Comparison of ENCODE assay signal across 9 cellular contexts in genomic region chr7:37495574-37496184, GRCh38. TPM values are rescaled to one million over a fixed set of nuclear protein-coding genes. Genes with fewer than 3 reads are reported as not detected.
DNase-seq lines count a peak whose midpoint lies in the region; ATAC-seq and TF ChIP-seq lines count a peak whose summit lies in the region.
"Had no signal": no experiment of that assay in that cellular context is flagged by ENCODE, and none has a peak within 500 bp of the region (broad histone marks: within the 10 kb centered on the region; RNA-seq: fewer than 3 reads in every experiment).

No MANE protein-coding gene starts in this region.

- no peak overlapping the region for H3K27ac Mint-ChIP-seq in endodermal cell

- no peaks in the 10 kb centered on the region for H3K36me3 ChIP-seq in right atrium auricular region
- H3K36me3 ChIP-seq in endodermal cell (ENCODE audit: control insufficient read depth, insufficient read depth, low read length), result no peaks in the 10 kb centered on the region
- H3K36me3 ChIP-seq in osteoblast (ENCODE audit: insufficient read depth, low read length), result no peaks in the 10 kb centered on the region

- H3K4me3 Mint-ChIP-seq in endodermal cell, result no peak overlapping the region
- H3K4me3 Mint-ChIP-seq: activated naive CD4-positive, alpha-beta T cell treated with anti-CD3 and anti-CD28 coated beads, Interleukin-2, amount 50 U/mL, for 24 hours had no signal

- no peaks in the 10 kb centered on the region for H4K20me1 ChIP-seq in osteoblast (ENCODE audit: insufficient read depth, low read length)

- H3K9me3 ChIP-seq in right atrium auricular region, result no peaks in the 10 kb centered on the region
- H3K9me3 ChIP-seq in endodermal cell (ENCODE audit: control insufficient read depth, low read length), result peaks cover 9% of the 10 kb centered on the region
- H3K9me3 ChIP-seq in osteoblast (ENCODE audit: low read depth, low read length), result no peaks in the 10 kb centered on the region

- H3K9ac ChIP-seq in endodermal cell (ENCODE audit: extremely low read depth, low read length, poor library complexity, severe bottlenecking), result no peak overlapping the region

- no peak overlapping the region for H2AFZ ChIP-seq in osteoblast (ENCODE audit: low read length)

- H3K27ac ChIP-seq in right atrium auricular region (no peak overlapping the region), endodermal cell (ENCODE audit: low read depth, low read length) (no peak overlapping the region), osteoblast (ENCODE audit: low read depth, low read length) (no peak overlapping the region)

- no peaks in the 10 kb centered on the region for H3K36me3 Mint-ChIP-seq in endodermal cell (ENCODE audit: low read depth)
- H3K36me3 Mint-ChIP-seq: activated naive CD4-positive, alpha-beta T cell treated with anti-CD3 and anti-CD28 coated beads, Interleukin-2, amount 50 U/mL, for 24 hours had no signal

- WGBS in endodermal cell (ENCODE audit: insufficient coverage in 1 of 2, insufficient read length in 1 of 2), 2 experiments, result 29 to 59% methylated on average over 1 to 4 of the region's 4 CpGs

- ATAC-seq in left ventricle myocardium superior (no peak), GM19324 (IDR thresholded peaks at IDR 0.05; ENCODE audit: low FRiP score, unreplicated experiment) (no peak), GM18511 (IDR thresholded peaks at IDR 0.05; ENCODE audit: unreplicated experiment) (no peak)

- no peaks in the 10 kb centered on the region for H3K79me2 ChIP-seq in osteoblast (ENCODE audit: insufficient read depth, low read length)

- no peak overlapping the region for H3K4me3 ChIP-seq in right atrium auricular region
- no peak overlapping the region for H3K4me3 ChIP-seq in endodermal cell (ENCODE audit: low read length)
- no peak overlapping the region for H3K4me3 ChIP-seq in osteoblast (ENCODE audit: insufficient read depth, low read length)

- DNase-seq in right atrium auricular region (ENCODE audit: low spot score), result no peak
- no peak for DNase-seq in left ventricle myocardium superior
- peak; percentile 45 for DNase-seq in NOMO-1 treated with DMSO at 0.1 percent for 48 hours (lab: John Stamatoyannopoulos, UW; ENCODE audit: unreplicated experiment)
- DNase-seq in endodermal cell, result no peak
- no peak for DNase-seq in osteoblast (ENCODE audit: insufficient read length, low spot score, missing footprints)
- no peak for DNase-seq in activated effector memory CD4-positive, alpha-beta T cell treated with Interleukin-2 at 50 U/mL for 16 hours

- H3K9me3 Mint-ChIP-seq in endodermal cell, result no peaks in the 10 kb centered on the region
- H3K9me3 Mint-ChIP-seq: activated naive CD4-positive, alpha-beta T cell treated with anti-CD3 and anti-CD28 coated beads, Interleukin-2, amount 50 U/mL, for 24 hours had no signal

- H3K27me3 ChIP-seq in right atrium auricular region (no peaks in the 10 kb centered on the region), endodermal cell (ENCODE audit: control insufficient read depth, insufficient read depth, low read length, poor library complexity, severe bottlenecking) (no peaks in the 10 kb centered on the region), osteoblast (ENCODE audit: insufficient read depth, low read length) (no peaks in the 10 kb centered on the region)

- no peak overlapping the region for H3K4me2 ChIP-seq in osteoblast (ENCODE audit: insufficient read depth, low read length)

- H3K27me3 Mint-ChIP-seq in endodermal cell (ENCODE audit: insufficient read depth), result no peaks in the 10 kb centered on the region
- H3K27me3 Mint-ChIP-seq: activated naive CD4-positive, alpha-beta T cell treated with anti-CD3 and anti-CD28 coated beads, Interleukin-2, amount 50 U/mL, for 24 hours had no signal

- no peaks in the 10 kb centered on the region for H3K4me1 ChIP-seq in right atrium auricular region
- no peaks in the 10 kb centered on the region for H3K4me1 ChIP-seq in endodermal cell (ENCODE audit: control insufficient read depth, insufficient read depth, low read length)
- H3K4me1 ChIP-seq in osteoblast (ENCODE audit: insufficient read depth, low read length), result no peaks in the 10 kb centered on the region

- peak; percentile 80 for TF ChIP-seq CTCF in right atrium auricular region (IDR thresholded peaks at IDR 0.05)
- peak; percentile 86 for TF ChIP-seq CTCF in endodermal cell (conservative IDR thresholded peaks at IDR 0.05)
- TF ChIP-seq CTCF in osteoblast (IDR thresholded peaks at IDR 0.05; ENCODE audit: extremely low read depth, low read depth, low read length), result peak; percentile 40

- peaks cover 11% of the 10 kb centered on the region for H3K4me1 Mint-ChIP-seq in endodermal cell

- intact Hi-C loops in left ventricle myocardium superior (cut with micrococcal nuclease), result no loop called here

RNA-seq across cellular contexts. Expression of gene ELMO1, which starts 47.0 kb away (rescaled TPM):
- total RNA-seq in right atrium auricular region, result 10 to 100 TPM; 24.4 to 45.1 TPM
- 13.0 TPM for total RNA-seq in left ventricle myocardium superior
- total RNA-seq in endodermal cell, result 100 to 1,000 TPM; 120 to 131 TPM
- 16.6 TPM for polyA plus RNA-seq in endodermal cell (2013, experiment 1 of 2)
- 21.5 TPM for polyA plus RNA-seq in endodermal cell (2013, experiment 2 of 2)
- total RNA-seq in osteoblast, result 0.29 and 2.2 TPM in 2 replicates
